Comparison of ENCODE assay signal across 30 cellular contexts in the genomic region with DNA sequence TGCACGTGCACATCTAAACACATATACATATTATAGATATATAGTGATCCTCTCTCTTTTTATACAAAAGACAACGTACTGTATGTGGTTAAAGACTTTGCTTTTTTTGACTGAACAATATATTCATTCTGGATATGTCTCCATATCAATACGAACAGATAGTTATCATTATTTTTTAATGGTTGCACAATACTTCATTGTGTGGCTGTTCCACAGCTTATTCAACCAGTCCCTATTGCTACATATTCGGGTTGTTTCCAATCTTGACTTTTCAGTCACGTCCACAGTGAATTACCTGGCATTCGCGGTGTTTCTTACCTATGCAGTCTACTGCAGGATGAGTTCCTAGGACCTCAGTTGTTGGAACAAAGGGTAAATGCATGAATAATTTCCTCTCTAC. TPM values are rescaled to one million over a fixed set of nuclear protein-coding genes. Genes with fewer than 3 reads are reported as not detected.
"Had no signal": no experiment of that assay in that cellular context is flagged by ENCODE, and none has a peak within 500 bp of the region (broad histone marks: within the 10 kb centered on the region; RNA-seq: fewer than 3 reads in every experiment).

No MANE protein-coding gene starts in this region.

- H3K27ac ChIP-seq: stomach, suprapubic skin, testis, thoracic aorta, thyroid gland, tibial artery, tibial nerve, transverse colon, upper lobe of left lung, upper lobe of right lung, uterus, vagina had no signal

- H3K36me3 ChIP-seq: stomach, suprapubic skin, thoracic aorta, thyroid gland, tibial artery, tibial nerve, transverse colon, upper lobe of left lung, upper lobe of right lung, uterus, vagina had no signal

- H3K27me3 ChIP-seq: stomach, suprapubic skin, testis, thyroid gland, tibial artery, tibial nerve, transverse colon, upper lobe of left lung, upper lobe of right lung, uterus, vagina had no signal

- H3K4me1 ChIP-seq: stomach, suprapubic skin, testis, thyroid gland, tibial artery, tibial nerve, upper lobe of left lung, upper lobe of right lung, uterus had no signal

- ATAC-seq: stimulated activated effector memory CD8-positive, alpha-beta T cell treated with anti-CD3 and anti-CD28 coated beads, Interleukin-12 subunit alpha, Interleukin-12 subunit beta, amount 100 ng/mL, for 72 hours; stimulated activated memory B cell treated with anti-CD40 and anti-IgM and Interleukin-4, amounts not matched to agents 10 μg/mL and 1 μg/mL and 100 μg/mL, for 72 hours; stimulated activated naive B cell treated with anti-CD40 and anti-IgM and Interleukin-4, amounts not matched to agents 10 μg/mL and 1 μg/mL and 100 μg/mL, for 72 hours; stimulated activated naive CD8-positive, alpha-beta T cell treated with anti-CD3 and anti-CD28 coated beads, Interleukin-15, amount 100 ng/mL, for 72 hours; stimulated activated naive CD8-positive, alpha-beta T cell treated with anti-CD3 and anti-CD28 coated beads, Interleukin-15, Interleukin-2, amounts not matched to agents 100 U/mL and 50 U/mL, for 24 hours; upper lobe of right lung had no signal

- FAIRE-seq: urothelium cell line had no signal

- DNase-seq: stimulated activated CD4-positive, alpha-beta T cell treated with anti-CD3 and anti-CD28 coated beads, Interleukin-2, amount 100 ng/mL, for 48 hours; stimulated activated CD4-positive, alpha-beta T cell treated with anti-CD3 and anti-CD28 coated beads, Interleukin-4, amount 100 ng/mL, for 1 hour; stimulated activated CD4-positive, alpha-beta T cell treated with anti-CD3 and anti-CD28 coated beads, Interleukin-4, amount 100 ng/mL, for 24 hours; stimulated activated CD4-positive, alpha-beta T cell treated with anti-CD3 and anti-CD28 coated beads, Interleukin-4, amount 100 ng/mL, for 4 hours; stimulated activated CD8-positive, alpha-beta memory T cell treated with anti-CD3 and anti-CD28 coated beads, Interleukin-4, amount 100 ng/mL, for 48 hours; stimulated activated naive B cell treated with anti-CD40 and anti-IgM and Interleukin-4, amounts not matched to agents 10 μg/mL and 1 μg/mL and 100 μg/mL, for 72 hours; stimulated activated naive CD4-positive, alpha-beta T cell; stimulated activated naive CD8-positive, alpha-beta T cell treated with anti-CD3 and anti-CD28 coated beads, Interleukin-15, amount 100 ng/mL, for 72 hours; stimulated activated naive CD8-positive, alpha-beta T cell treated with anti-CD3 and anti-CD28 coated beads, Interleukin-15, Interleukin-2, amounts not matched to agents 100 U/mL and 50 U/mL, for 24 hours; stomach; substantia nigra; testis; thyroid gland; tibial artery; transverse colon; trophoblast cell; upper lobe of left lung; upper lobe of right lung; uterus had no signal

- H3K9me3 ChIP-seq: stomach, suprapubic skin, testis, thoracic aorta, thyroid gland, tibial artery, tibial nerve, transverse colon, upper lobe of left lung, upper lobe of right lung, uterus, vagina had no signal

- H3K4me3 ChIP-seq: stomach, suprapubic skin, testis, thoracic aorta, thyroid gland, tibial artery, tibial nerve, transverse colon, upper lobe of left lung, upper lobe of right lung, uterus, vagina had no signal

RNA-seq across cellular contexts. Expression of a gene that starts 53.1 kb away (rescaled TPM):
- total RNA-seq: subcutaneous adipose tissue, temporal lobe, testis, thoracic aorta, ureter, urinary bladder, uterus had no signal
